ENCODE assay signal across 8 cellular contexts in genomic region chr11:73787051-73787642, GRCh38. TPM values are rescaled to one million over a fixed set of nuclear protein-coding genes. Genes with fewer than 3 reads are reported as not detected.
DNase-seq lines count a peak whose midpoint lies in the region; ATAC-seq, FAIRE-seq and TF ChIP-seq lines count a peak whose summit lies in the region.

No MANE protein-coding gene starts in this region.

- no peak for FAIRE-seq in kidney (lab: Jason Lieb, UNC)

- no peaks in the 10 kb centered on the region for H3K9me3 Mint-ChIP-seq in T-helper 1 cell treated with Interleukin-12 subunit alpha and Interleukin-12 subunit beta and Interleukin-4 antibody, amounts not matched to agents 30 μg/mL and 1 μg/mL, for 36 hours
- no peaks in the 10 kb centered on the region for H3K9me3 Mint-ChIP-seq in activated T-helper 2 cell treated with anti-CD3 and anti-CD28 coated beads, Interferon-gamma antibody, Interleukin-2, Interleukin-4, amounts not matched to agents 10 μg/mL and 5 μg/mL and 100 μg/mL, durations not matched to agents 14 hours and 24 hours and 36 hours

- TF ChIP-seq CTCF in kidney (IDR thresholded peaks at IDR 0.05; ENCODE audit: borderline replicate concordance, extremely low read depth, insufficient read depth), result no peak
- TF ChIP-seq CTCF in suprapubic skin (IDR thresholded peaks at IDR 0.05), result no peak

- H3K27ac ChIP-seq in kidney (ENCODE audit: low read depth in 2 of 2, low read length in 2 of 2) (peak overlapping the region; percentile 91 to 96), suprapubic skin (peak overlapping the region; percentile 84)

- intact Hi-C loops in activated T-helper 2 cell treated with anti-CD3 and anti-CD28 coated beads, Interferon-gamma antibody, Interleukin-2, Interleukin-4, amounts not matched to agents 10 μg/mL and 5 μg/mL and 100 μg/mL, durations not matched to agents 14 hours and 24 hours and 36 hours (cut with micrococcal nuclease), result loop anchor here (1.0 to 5.0 kb wide), 3 partner anchors 8 to 385 kb away; partner anchors contain the start of genes C2CD3, PPME1 and UCP2
- intact Hi-C loops in kidney (cut with DNase I), result no loop called here

- H3K4me1 Mint-ChIP-seq in T-helper 1 cell treated with Interleukin-12 subunit alpha and Interleukin-12 subunit beta and Interleukin-4 antibody, amounts not matched to agents 30 μg/mL and 1 μg/mL, for 36 hours (ENCODE audit: low read depth), result peaks cover 20% of the 10 kb centered on the region
- peaks cover 17% of the 10 kb centered on the region for H3K4me1 Mint-ChIP-seq in activated T-helper 2 cell treated with anti-CD3 and anti-CD28 coated beads, Interferon-gamma antibody, Interleukin-2, Interleukin-4, amounts not matched to agents 10 μg/mL and 5 μg/mL and 100 μg/mL, durations not matched to agents 14 hours and 24 hours and 36 hours (ENCODE audit: low read depth)

- no peak for TF ChIP-seq EP300 in suprapubic skin (IDR thresholded peaks at IDR 0.05)

- WGBS in suprapubic skin, result 52% methylated on average over 17 of the region's 17 CpGs

- peak overlapping the region; percentile 70 to 71 for H3K9ac ChIP-seq in kidney (ENCODE audit: low read length in 2 of 2)

- TF ChIP-seq POLR2A in suprapubic skin (IDR thresholded peaks at IDR 0.05), result no peak

- H3K27ac Mint-ChIP-seq in T-helper 1 cell treated with Interleukin-12 subunit alpha and Interleukin-12 subunit beta and Interleukin-4 antibody, amounts not matched to agents 30 μg/mL and 1 μg/mL, for 36 hours, result peak overlapping the region; percentile 99
- H3K27ac Mint-ChIP-seq in activated T-helper 2 cell treated with anti-CD3 and anti-CD28 coated beads, Interferon-gamma antibody, Interleukin-2, Interleukin-4, amounts not matched to agents 10 μg/mL and 5 μg/mL and 100 μg/mL, durations not matched to agents 14 hours and 24 hours and 36 hours, result peak overlapping the region; percentile 98

- H3K4me3 ChIP-seq in kidney (ENCODE audit: low read length in 2 of 2), result peak overlapping the region; percentile 90 to 92
- peak overlapping the region; percentile 62 for H3K4me3 ChIP-seq in suprapubic skin

- H3K36me3 Mint-ChIP-seq in T-helper 1 cell treated with Interleukin-12 subunit alpha and Interleukin-12 subunit beta and Interleukin-4 antibody, amounts not matched to agents 30 μg/mL and 1 μg/mL, for 36 hours (ENCODE audit: low read depth), result peaks cover 2% of the 10 kb centered on the region
- peaks cover 6% of the 10 kb centered on the region for H3K36me3 Mint-ChIP-seq in activated T-helper 2 cell treated with anti-CD3 and anti-CD28 coated beads, Interferon-gamma antibody, Interleukin-2, Interleukin-4, amounts not matched to agents 10 μg/mL and 5 μg/mL and 100 μg/mL, durations not matched to agents 14 hours and 24 hours and 36 hours (ENCODE audit: low read depth)

- H3K4me1 ChIP-seq in kidney (ENCODE audit: control insufficient read depth in 1 of 2, insufficient read depth in 1 of 2, low read depth in 1 of 2, low read length in 2 of 2), result peaks cover 0 to 6% of the 10 kb centered on the region in 2 donors
- peaks cover 17% of the 10 kb centered on the region for H3K4me1 ChIP-seq in suprapubic skin

- H3K4me3 Mint-ChIP-seq in T-helper 1 cell treated with Interleukin-12 subunit alpha and Interleukin-12 subunit beta and Interleukin-4 antibody, amounts not matched to agents 30 μg/mL and 1 μg/mL, for 36 hours, result peak overlapping the region; percentile 99
- peak overlapping the region; percentile 98 for H3K4me3 Mint-ChIP-seq in activated T-helper 2 cell treated with anti-CD3 and anti-CD28 coated beads, Interferon-gamma antibody, Interleukin-2, Interleukin-4, amounts not matched to agents 10 μg/mL and 5 μg/mL and 100 μg/mL, durations not matched to agents 14 hours and 24 hours and 36 hours (ENCODE audit: low read depth)

- no peak for DNase-seq in T-helper 1 cell
- DNase-seq in activated T-helper 2 cell treated with anti-CD3 and anti-CD28 coated beads, Interferon-gamma antibody, Interleukin-2, Interleukin-4, amounts not matched to agents 10 μg/mL and 5 μg/mL and 100 μg/mL, durations not matched to agents 14 hours and 24 hours and 36 hours (ENCODE audit: low spot score), result no peak
- DNase-seq in kidney, result no peak
- DNase-seq in suprapubic skin (ENCODE audit: low spot score in 2 of 2), result no peak
- no peak for DNase-seq in mucosa of gallbladder (ENCODE audit: low spot score)

- H3K9me3 ChIP-seq in kidney (ENCODE audit: control insufficient read depth in 1 of 2, low read length in 2 of 2), result no peaks in the 10 kb centered on the region
- no peaks in the 10 kb centered on the region for H3K9me3 ChIP-seq in suprapubic skin

- H3K36me3 ChIP-seq in kidney (ENCODE audit: control insufficient read depth in 1 of 2, insufficient read depth in 2 of 2, low read length in 2 of 2) (no peaks in the 10 kb centered on the region), suprapubic skin (no peaks in the 10 kb centered on the region)

- ATAC-seq in GM18861 (IDR thresholded peaks at IDR 0.05; ENCODE audit: unreplicated experiment), result no peak
- no peak for ATAC-seq in HG02970 (IDR thresholded peaks at IDR 0.05; ENCODE audit: low FRiP score, unreplicated experiment)

- H3K27me3 ChIP-seq in suprapubic skin, result no peaks in the 10 kb centered on the region

- no peaks in the 10 kb centered on the region for H3K27me3 Mint-ChIP-seq in T-helper 1 cell treated with Interleukin-12 subunit alpha and Interleukin-12 subunit beta and Interleukin-4 antibody, amounts not matched to agents 30 μg/mL and 1 μg/mL, for 36 hours (ENCODE audit: low read depth)
- no peaks in the 10 kb centered on the region for H3K27me3 Mint-ChIP-seq in activated T-helper 2 cell treated with anti-CD3 and anti-CD28 coated beads, Interferon-gamma antibody, Interleukin-2, Interleukin-4, amounts not matched to agents 10 μg/mL and 5 μg/mL and 100 μg/mL, durations not matched to agents 14 hours and 24 hours and 36 hours (ENCODE audit: low read depth)

RNA-seq across cellular contexts. Expression of gene MRPL48, which starts 0.5 kb away (rescaled TPM):
- 63.1 and 67.1 TPM in 2 replicates for total RNA-seq in activated T-helper 2 cell treated with anti-CD3 and anti-CD28 coated beads, Interferon-gamma antibody, Interleukin-2, Interleukin-4, amounts not matched to agents 10 μg/mL and 5 μg/mL and 100 μg/mL, durations not matched to agents 14 hours and 24 hours and 36 hours
- total RNA-seq in kidney, result 27.5 TPM
- polyA plus RNA-seq in kidney (ENCODE audit: insufficient read depth, low read depth, low replicate concordance), result 79.3 TPM
- 10 to 100 TPM; 10.5 to 24.4 (median 15.4) TPM for total RNA-seq in suprapubic skin
- 28.1 TPM for total RNA-seq in mucosa of gallbladder

RNA-seq across cellular contexts. Expression of gene RAB6A, which starts 26.3 kb away (rescaled TPM):
- 74.6 and 89.5 TPM in 2 replicates for total RNA-seq in activated T-helper 2 cell treated with anti-CD3 and anti-CD28 coated beads, Interferon-gamma antibody, Interleukin-2, Interleukin-4, amounts not matched to agents 10 μg/mL and 5 μg/mL and 100 μg/mL, durations not matched to agents 14 hours and 24 hours and 36 hours
- total RNA-seq in kidney, result 138 TPM
- polyA plus RNA-seq in kidney (ENCODE audit: insufficient read depth, low read depth, low replicate concordance), result 61.0 TPM
- total RNA-seq in suprapubic skin, result 100 to 1,000 TPM in 3 of 4 donors, 10 to 100 TPM in 1; 89.7 to 182 (median 113) TPM
- total RNA-seq in mucosa of gallbladder, result 168 TPM
